ENCODE assay signal across 15 cellular contexts in the genomic region with DNA sequence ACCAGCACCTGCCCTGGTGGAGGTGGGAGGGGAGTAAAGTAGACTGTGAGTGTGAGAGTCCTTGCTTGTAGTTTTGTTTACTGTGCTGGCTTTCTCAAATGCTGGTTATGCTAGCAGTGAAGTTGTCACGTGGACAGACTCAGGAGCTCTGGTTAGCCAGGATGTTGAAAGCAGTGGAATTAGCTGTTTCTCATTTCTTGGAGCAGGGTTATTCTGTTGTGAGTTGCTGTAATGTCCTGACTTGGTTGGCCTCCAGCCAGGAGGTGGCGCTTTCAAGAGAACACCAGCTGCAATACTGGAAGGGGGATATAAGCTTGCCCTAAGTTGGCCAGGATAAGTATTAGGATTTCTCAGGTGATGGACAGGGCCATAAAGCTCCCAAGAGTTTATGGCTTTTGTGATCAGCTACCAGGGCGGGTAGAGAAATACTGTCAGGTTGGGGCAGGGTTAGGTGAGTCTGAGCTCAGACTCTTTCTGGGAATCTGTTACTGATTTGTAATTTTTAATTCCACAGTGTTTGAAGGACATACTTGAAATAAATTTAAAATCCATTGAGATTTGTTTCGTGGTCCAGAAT. TPM values are rescaled to one million over a fixed set of nuclear protein-coding genes. Genes with fewer than 3 reads are reported as not detected.
DNase-seq lines count a peak whose midpoint lies in the region; ATAC-seq and TF ChIP-seq lines count a peak whose summit lies in the region.
"Had no signal": no experiment of that assay in that cellular context is flagged by ENCODE, and none has a peak within 500 bp of the region (broad histone marks: within the 10 kb centered on the region; RNA-seq: fewer than 3 reads in every experiment).

No MANE protein-coding gene starts in this region.

- H3K4me1 ChIP-seq in mesendoderm (ENCODE audit: control insufficient read depth, low read depth, low read length): no peaks in the 10 kb centered on the region
- H3K4me1 ChIP-seq: SJSA1 had no signal

- no peak overlapping the region for H2BK120ac ChIP-seq in mesendoderm (ENCODE audit: low read depth, low read length)

- no CpG with 5 or more reads among the region's 4 CpGs for WGBS in mesendoderm (ENCODE audit: extremely low coverage, insufficient coverage, low lambda C conversion rate)

- no peak overlapping the region for H2AK5ac ChIP-seq in mesendoderm (ENCODE audit: low read length)

- no peaks in the 10 kb centered on the region for H3K36me3 ChIP-seq in GM06990 (ENCODE audit: control insufficient read depth, insufficient read depth, low read length)
- no peaks in the 10 kb centered on the region for H3K36me3 ChIP-seq in mesendoderm (ENCODE audit: control insufficient read depth, insufficient read depth, low read length)
- H3K36me3 ChIP-seq: SJSA1 had no signal

- H3K4me3 ChIP-seq in GM06990 (replicated peaks; ENCODE audit: low read depth, low read length): no peak overlapping the region
- H3K4me3 ChIP-seq in Jurkat, Clone E6-1 (ENCODE audit: low read length): no peak overlapping the region
- no peak overlapping the region for H3K4me3 ChIP-seq in mesendoderm (ENCODE audit: low read length)
- H3K4me3 ChIP-seq: SJSA1 had no signal

- H2BK15ac ChIP-seq in mesendoderm (replicated peaks; ENCODE audit: low read depth): no peak overlapping the region

- no peak overlapping the region for H3K4ac ChIP-seq in mesendoderm (ENCODE audit: low read depth, low read length)

- no peak for ATAC-seq in GM21381 (IDR thresholded peaks at IDR 0.05; ENCODE audit: unreplicated experiment)
- ATAC-seq: activated T-cell treated with anti-CD3 and anti-CD28 coated beads, Interleukin-2, amount 50 U/mL, for 4 hours had no signal

- TF ChIP-seq CTCF in GM06990 (IDR thresholded peaks at IDR 0.05; ENCODE audit: insufficient read depth, low read length, poor library complexity, severe bottlenecking): peak; percentile 12

- no peak overlapping the region for H2BK5ac ChIP-seq in mesendoderm (ENCODE audit: low read length)

- H3K27ac ChIP-seq in mesendoderm (ENCODE audit: low read depth, low read length): no peak overlapping the region
- H3K27ac ChIP-seq: SJSA1 had no signal

- H3K27me3 ChIP-seq in GM06990 (replicated peaks; ENCODE audit: control insufficient read depth, insufficient read depth, low read length) (no peaks in the 10 kb centered on the region), mesendoderm (ENCODE audit: insufficient read depth, low read length, poor library complexity) (no peaks in the 10 kb centered on the region)
- H3K27me3 ChIP-seq: SJSA1 had no signal

- H4K8ac ChIP-seq in mesendoderm (ENCODE audit: low read depth, low read length): no peak overlapping the region

- H3K4me2 ChIP-seq in mesendoderm (ENCODE audit: low read length): no peak overlapping the region

- H3K79me2 ChIP-seq in mesendoderm (ENCODE audit: control insufficient read depth, insufficient read depth, low read length): no peaks in the 10 kb centered on the region

- no peak overlapping the region for H3K9ac ChIP-seq in mesendoderm (ENCODE audit: low read length)

- no peak overlapping the region for H3K23ac ChIP-seq in mesendoderm (ENCODE audit: low read length)

- no peak for DNase-seq in GM06990 (ENCODE audit: extremely low read depth, insufficient read length)
- DNase-seq in Jurkat, Clone E6-1 (ENCODE audit: low read depth, low spot score): peak; percentile 39
- peak; percentile 24 for DNase-seq in dermis blood vessel endothelial cell
- DNase-seq in mesendoderm: peak; percentile 57
- DNase-seq in activated CD4-positive, CD25-positive, alpha-beta regulatory T cell treated with anti-CD3 and anti-CD28 coated beads, Interleukin-2, amount 50 U/mL, for 72 hours: no peak
- no peak for DNase-seq in iPS-NIHi7 (ENCODE audit: extremely low spot score)
- no peak for DNase-seq in HuH-7.5 (ENCODE audit: low spot score)
- DNase-seq: activated T-cell treated with anti-CD3 and anti-CD28 coated beads, Interleukin-2, amount 50 U/mL, for 4 hours; COR-L47; glutamatergic neuron; NCI-H187 treated with DMSO at 0.1 percent for 48 hours; stimulated activated CD4-positive, alpha-beta T cell treated with anti-CD3 and anti-CD28 coated beads, Interleukin-12 subunit alpha, Interleukin-12 subunit beta, amount 100 ng/mL, for 4 hours had no signal

- no peak overlapping the region for H4K5ac ChIP-seq in mesendoderm (ENCODE audit: low read length)

- H3K79me1 ChIP-seq in mesendoderm (ENCODE audit: low read length): no peaks in the 10 kb centered on the region

- no peak overlapping the region for H3K18ac ChIP-seq in mesendoderm (ENCODE audit: low read length)

- H3K56ac ChIP-seq in mesendoderm (ENCODE audit: low read length): no peak overlapping the region

RNA-seq across cellular contexts. Expression of a gene that starts 13.7 kb away (rescaled TPM):
- 1.5 TPM for polyA plus RNA-seq in Jurkat, Clone E6-1 (2012; ENCODE audit: insufficient read depth, insufficient read length)
- total RNA-seq in dermis blood vessel endothelial cell: 0.09 and 0.68 TPM in 2 replicates
- 0.42 TPM for polyA plus RNA-seq in mesendoderm (2013, experiment 1 of 2)
- 0.38 TPM for polyA plus RNA-seq in mesendoderm (2013, experiment 2 of 2)
- polyA plus RNA-seq: IgD-negative memory B cell had no signal

RNA-seq across cellular contexts. Expression of a gene that starts 26.4 kb away (rescaled TPM):
- polyA plus RNA-seq in Jurkat, Clone E6-1 (2012; ENCODE audit: insufficient read depth, insufficient read length): 304 TPM
- total RNA-seq in dermis blood vessel endothelial cell: 38.1 and 42.7 TPM in 2 replicates
- 125 TPM for polyA plus RNA-seq in mesendoderm (2013, experiment 1 of 2)
- polyA plus RNA-seq in mesendoderm (2013, experiment 2 of 2): 126 TPM

RNA-seq across cellular contexts. Expression of a gene that starts 37.4 kb away (rescaled TPM):
- 58.2 TPM for polyA plus RNA-seq in Jurkat, Clone E6-1 (2012; ENCODE audit: insufficient read depth, insufficient read length)
- total RNA-seq in dermis blood vessel endothelial cell: 3.6 and 5.4 TPM in 2 replicates
- polyA plus RNA-seq in mesendoderm (2013, experiment 1 of 2): 22.9 TPM
- 22.2 TPM for polyA plus RNA-seq in mesendoderm (2013, experiment 2 of 2)

RNA-seq across cellular contexts. Expression of a gene that starts 42.9 kb away (rescaled TPM):
- polyA plus RNA-seq in Jurkat, Clone E6-1 (2012; ENCODE audit: insufficient read depth, insufficient read length): not detected
- 25.7 and 32.8 TPM in 2 replicates for total RNA-seq in dermis blood vessel endothelial cell
- polyA plus RNA-seq in mesendoderm (2013, experiment 1 of 2): 4.6 TPM
- polyA plus RNA-seq in mesendoderm (2013, experiment 2 of 2): 4.3 TPM

RNA-seq across cellular contexts. Expression of a gene that starts 46.3 kb away (rescaled TPM):
- 12.3 TPM for polyA plus RNA-seq in Jurkat, Clone E6-1 (2012; ENCODE audit: insufficient read depth, insufficient read length)
- total RNA-seq in dermis blood vessel endothelial cell: 22.6 and 36.9 TPM in 2 replicates
- 8.1 TPM for polyA plus RNA-seq in mesendoderm (2013, experiment 1 of 2)
- polyA plus RNA-seq in mesendoderm (2013, experiment 2 of 2): 8.4 TPM

Comparison
In these comparisons a context has a peak if more than half of its experiments do, and no peak if none do; other contexts are left out.
1. DNase-seq: peak in Jurkat, Clone E6-1 (single experiment), dermis blood vessel endothelial cell (single experiment) and mesendoderm (single experiment); none in GM06990 (single experiment), activated CD4-positive, CD25-positive, alpha-beta regulatory T cell treated with anti-CD3 and anti-CD28 coated beads, Interleukin-2, amount 50 U/mL, for 72 hours (single experiment), iPS-NIHi7 (single experiment) and HuH-7.5 (single experiment).